In genomic region chr16:46857261-46857962, GRCh38 we compare ENCODE assay signal across 8 cellular contexts. TPM values are rescaled to one million over a fixed set of nuclear protein-coding genes. Genes with fewer than 3 reads are reported as not detected.
A peak's percentile ranks its signal among the peaks of the same experiment; 100 is the strongest.
DNase-seq lines count a peak whose midpoint lies in the region; ATAC-seq lines count a peak whose summit lies in the region.

No MANE protein-coding gene starts in this region.

- no peaks in the 10 kb centered on the region for H3K9me3 Mint-ChIP-seq in activated CD4-positive, alpha-beta T cell treated with anti-CD3 and anti-CD28 coated beads for 36 hours (ENCODE audit: low read depth)
- no peaks in the 10 kb centered on the region for H3K9me3 Mint-ChIP-seq in memory B cell
- H3K9me3 Mint-ChIP-seq in activated T-cell treated with anti-CD3 and anti-CD28 coated beads, Interleukin-2, amount 50 U/mL, for 72 hours = no peaks in the 10 kb centered on the region

- intact Hi-C loops in activated CD4-positive, alpha-beta T cell treated with anti-CD3 and anti-CD28 coated beads for 36 hours (cut with DNase I, micrococcal nuclease) = loop anchor here in 1 of 2 experiments (5.0 kb wide), 1 partner anchor 1305 kb away; no protein-coding TSS in a partner anchor

- no peaks in the 10 kb centered on the region for H3K36me3 Mint-ChIP-seq in activated CD4-positive, alpha-beta T cell treated with anti-CD3 and anti-CD28 coated beads for 36 hours (ENCODE audit: low read depth)
- H3K36me3 Mint-ChIP-seq in memory B cell = no peaks in the 10 kb centered on the region
- peaks cover 0 to 4% of the 10 kb centered on the region in 2 donors for H3K36me3 Mint-ChIP-seq in activated T-cell treated with anti-CD3 and anti-CD28 coated beads, Interleukin-2, amount 50 U/mL, for 72 hours (ENCODE audit: insufficient read depth in 2 of 2)

- DNase-seq in activated CD4-positive, alpha-beta T cell treated with anti-CD3 and anti-CD28 coated beads for 36 hours = peak; percentile 11
- DNase-seq in activated CD4-positive, alpha-beta T cell treated with anti-CD3 and anti-CD28 coated beads, Interleukin-2, amount 50 U/mL, for 1 hour = no peak
- DNase-seq in NCI-H2171 (lab: John Stamatoyannopoulos, UW) (peak; percentile 19), caudate nucleus (lab: John Stamatoyannopoulos, UW) (peak in 45 of 61 donors; percentile 4 to 84 (median 30)), memory B cell (ENCODE audit: low spot score in 2 of 2) (no peak), DMS114 treated with DMSO at 0.1 percent for 48 hours (lab: John Stamatoyannopoulos, UW; ENCODE audit: unreplicated experiment) (no peak)
- DNase-seq in activated naive CD4-positive, alpha-beta T cell treated with Interleukin-2 at 50 U/mL for 16 hours = no peak
- no peak for DNase-seq in activated T-cell treated with anti-CD3 and anti-CD28 coated beads, Interleukin-2, amount 50 U/mL, for 72 hours

- peak overlapping the region; percentile 53 for H3K27ac ChIP-seq in caudate nucleus (ENCODE audit: low read depth, low read length)

- no peak overlapping the region for H3K4me3 Mint-ChIP-seq in activated CD4-positive, alpha-beta T cell treated with anti-CD3 and anti-CD28 coated beads for 36 hours
- no peak overlapping the region for H3K4me3 Mint-ChIP-seq in memory B cell
- no peak overlapping the region for H3K4me3 Mint-ChIP-seq in activated T-cell treated with anti-CD3 and anti-CD28 coated beads, Interleukin-2, amount 50 U/mL, for 72 hours

- ATAC-seq in activated CD4-positive, alpha-beta T cell treated with anti-CD3 and anti-CD28 coated beads for 36 hours = no peak
- peak; percentile 45 for ATAC-seq in memory B cell (ENCODE audit: low read depth)
- ATAC-seq in activated T-cell treated with anti-CD3 and anti-CD28 coated beads, Interleukin-2, amount 50 U/mL, for 72 hours (replicated peaks in 1 of 2) = no peak

- H3K27ac Mint-ChIP-seq in activated CD4-positive, alpha-beta T cell treated with anti-CD3 and anti-CD28 coated beads for 36 hours = no peak overlapping the region
- H3K27ac Mint-ChIP-seq in memory B cell = no peak overlapping the region
- H3K27ac Mint-ChIP-seq in activated T-cell treated with anti-CD3 and anti-CD28 coated beads, Interleukin-2, amount 50 U/mL, for 72 hours = no peak overlapping the region

- CTCF ChIA-PET in activated CD4-positive, alpha-beta T cell treated with anti-CD3 and anti-CD28 coated beads for 36 hours (lab: Charles Lee) = interaction anchor here (0.7 to 1.5 kb wide), 8 partner anchors 9 to 73 kb away, joined by 3 to 4 read pairs (median 4); no protein-coding TSS in a partner anchor

- POLR2A ChIA-PET in activated CD4-positive, alpha-beta T cell treated with anti-CD3 and anti-CD28 coated beads for 36 hours (lab: Charles Lee) = no interaction called here

- H3K4me1 Mint-ChIP-seq in activated CD4-positive, alpha-beta T cell treated with anti-CD3 and anti-CD28 coated beads for 36 hours = peaks cover 10% of the 10 kb centered on the region
- H3K4me1 Mint-ChIP-seq in memory B cell = peaks cover 4% of the 10 kb centered on the region
- H3K4me1 Mint-ChIP-seq in activated T-cell treated with anti-CD3 and anti-CD28 coated beads, Interleukin-2, amount 50 U/mL, for 72 hours (ENCODE audit: low read depth) = peaks cover 12% of the 10 kb centered on the region

- no peaks in the 10 kb centered on the region for H3K27me3 Mint-ChIP-seq in activated CD4-positive, alpha-beta T cell treated with anti-CD3 and anti-CD28 coated beads for 36 hours
- H3K27me3 Mint-ChIP-seq in memory B cell = no peaks in the 10 kb centered on the region
- H3K27me3 Mint-ChIP-seq in activated T-cell treated with anti-CD3 and anti-CD28 coated beads, Interleukin-2, amount 50 U/mL, for 72 hours (ENCODE audit: low read depth) = no peaks in the 10 kb centered on the region

RNA-seq across cellular contexts. Expression of gene C16orf87, which starts 26.4 kb away (rescaled TPM):
- total RNA-seq in activated CD4-positive, alpha-beta T cell treated with anti-CD3 and anti-CD28 coated beads for 36 hours = 10 to 100 TPM; 14.6 to 17.2 TPM
- 10 to 100 TPM; 18.1 to 21.4 TPM for total RNA-seq in activated T-cell treated with anti-CD3 and anti-CD28 coated beads, Interleukin-2, amount 50 U/mL, for 72 hours

RNA-seq across cellular contexts. Expression of gene GPT2, which starts 26.8 kb away (rescaled TPM):
- 10 to 100 TPM; 25.6 to 34.9 TPM for total RNA-seq in activated CD4-positive, alpha-beta T cell treated with anti-CD3 and anti-CD28 coated beads for 36 hours
- total RNA-seq in activated T-cell treated with anti-CD3 and anti-CD28 coated beads, Interleukin-2, amount 50 U/mL, for 72 hours = 10 to 100 TPM; 36.5 to 38.2 TPM

Comparison
In these comparisons a context has a peak if more than half of its experiments do, and no peak if none do; other contexts are left out.
1. DNase-seq: peak in activated CD4-positive, alpha-beta T cell treated with anti-CD3 and anti-CD28 coated beads for 36 hours (single experiment), NCI-H2171 (single experiment) and caudate nucleus (45 of 61); none in activated CD4-positive, alpha-beta T cell treated with anti-CD3 and anti-CD28 coated beads, Interleukin-2, amount 50 U/mL, for 1 hour (single experiment), memory B cell (0 of 2), DMS114 treated with DMSO at 0.1 percent for 48 hours (single experiment), activated naive CD4-positive, alpha-beta T cell treated with Interleukin-2 at 50 U/mL for 16 hours (single experiment) and activated T-cell treated with anti-CD3 and anti-CD28 coated beads, Interleukin-2, amount 50 U/mL, for 72 hours (0 of 2).